ENCODE assay signal across 32 cellular contexts in genomic region chr1:119735217-119735616, GRCh38. TPM values are rescaled to one million over a fixed set of nuclear protein-coding genes. Genes with fewer than 3 reads are reported as not detected.
A peak's percentile ranks its signal among the peaks of the same experiment; 100 is the strongest.
DNase-seq lines count a peak whose midpoint lies in the region; ATAC-seq, FAIRE-seq and TF ChIP-seq lines count a peak whose summit lies in the region.
"Had no signal": no experiment of that assay in that cellular context is flagged by ENCODE, and none has a peak within 500 bp of the region (broad histone marks: within the 10 kb centered on the region; RNA-seq: fewer than 3 reads in every experiment).

No MANE protein-coding gene starts in this region.

- H4K20me1 ChIP-seq in K562 (replicated peaks; ENCODE audit: control insufficient read depth, insufficient read depth, low read length): peaks cover 57% of the 10 kb centered on the region

- no peak overlapping the region for H3K14ac ChIP-seq in trophoblast cell (ENCODE audit: low read length)

- CTCF ChIA-PET in K562 (lab: Yijun Ruan, JAX; ENCODE audit: low intra/inter-chr PET ratio): no interaction called here

- H3K27me3 ChIP-seq in K562 (ENCODE audit: control insufficient read depth in 2 of 2, insufficient read depth in 2 of 2, low read length in 2 of 2) (no peaks in the 10 kb centered on the region; a peak in 1 of 5 replicates), trophoblast cell (ENCODE audit: insufficient read depth, low read length) (no peaks in the 10 kb centered on the region)
- H3K27me3 ChIP-seq: MG63, spleen had no signal

- in situ Hi-C loops in K562 (cut with MboI): no loop called here

- no peak for ATAC-seq in K562
- ATAC-seq: activated CD4-positive, CD25-positive, alpha-beta regulatory T cell treated with anti-CD3 and anti-CD28 coated beads, Interleukin-2, amount 50 U/mL, for 24 hours; GM12878; HCT116 had no signal

- H3K9ac ChIP-seq in K562 (ENCODE audit: insufficient read depth in 1 of 2, low read depth in 2 of 2, low read length in 2 of 2) (no peak overlapping the region), kidney (ENCODE audit: low read length in 2 of 2) (no peak overlapping the region), trophoblast cell (ENCODE audit: low read length) (no peak overlapping the region)

- FAIRE-seq in K562 (lab: Jason Lieb, UNC) (no peak), kidney (lab: Jason Lieb, UNC) (no peak)
- FAIRE-seq: D721Med, GM12878, HTR-8/SVneo had no signal

- POLR2A ChIA-PET in K562 (lab: Yijun Ruan, JAX): interaction anchor here (1.2 to 2.3 kb wide), 4 partner anchors 9 to 38 kb away, joined by 4 to 7 read pairs (median 5); partner anchors contain the start of gene PHGDH

- H2BK12ac ChIP-seq in trophoblast cell (ENCODE audit: low read length): no peak overlapping the region

- H3K36me3 ChIP-seq in K562 (ENCODE audit: control insufficient read depth, insufficient read depth, low read length) (peaks cover 11% of the 10 kb centered on the region; the same call in 1 of the 3 replicates), kidney (ENCODE audit: control insufficient read depth in 1 of 2, insufficient read depth in 2 of 2, low read length in 2 of 2) (no peaks in the 10 kb centered on the region), trophoblast cell (ENCODE audit: control insufficient read depth in 1 of 2, insufficient read depth in 2 of 2, low read length in 2 of 2) (peaks cover 53 to 62% of the 10 kb centered on the region in 2 experiments)

- H4K12ac ChIP-seq in trophoblast cell (ENCODE audit: low read depth, low read length): no peak overlapping the region

- no peak overlapping the region for H3K4me3 ChIP-seq in K562
- no peak overlapping the region for H3K4me3 ChIP-seq in kidney (ENCODE audit: low read length in 2 of 2)
- H3K4me3 ChIP-seq in trophoblast cell (ENCODE audit: low read depth, low read length): no peak overlapping the region
- H3K4me3 ChIP-seq: GM12878, MG63, spleen had no signal

- no peak overlapping the region for H3K4ac ChIP-seq in trophoblast cell (ENCODE audit: low read depth, low read length)

- no peaks in the 10 kb centered on the region for H3K79me1 ChIP-seq in trophoblast cell (ENCODE audit: low read length)

- TF ChIP-seq EP300 in K562 (IDR thresholded peaks at IDR 0.05; ENCODE audit: low read length): no peak

- no peak overlapping the region for H4K8ac ChIP-seq in trophoblast cell (ENCODE audit: low read depth, low read length)

- H3K27ac ChIP-seq in K562 (ENCODE audit: extremely low read depth, low read depth, low read length): no peak overlapping the region
- H3K27ac ChIP-seq in kidney (ENCODE audit: low read depth in 2 of 2, low read length in 2 of 2): no peak overlapping the region
- H3K27ac ChIP-seq in substantia nigra (ENCODE audit: low read depth, low read length, poor library complexity, severe bottlenecking): peak overlapping the region; percentile 96
- no peak overlapping the region for H3K27ac ChIP-seq in trophoblast cell (ENCODE audit: low read depth, low read length)
- H3K27ac ChIP-seq: spleen had no signal

- no peak overlapping the region for H3K18ac ChIP-seq in trophoblast cell (ENCODE audit: low read length)

- no peak for TF ChIP-seq CTCF in K562 (IDR thresholded peaks at IDR 0.05 in 2 of 3, conservative IDR thresholded peaks at IDR 0.05 in 1 of 3; ENCODE audit: insufficient read depth in 2 of 3, low read depth in 1 of 3, low read length in 3 of 3)
- TF ChIP-seq CTCF in kidney (IDR thresholded peaks at IDR 0.05; ENCODE audit: borderline replicate concordance, extremely low read depth, insufficient read depth): no peak

- no peak for TF ChIP-seq POLR2A in K562 (conservative IDR thresholded peaks at IDR 0.05)

- H2AK5ac ChIP-seq in trophoblast cell (ENCODE audit: low read length): no peak overlapping the region

- BruUV-seq in K562 (replicated peaks; lab: Mats Ljungman, UMichigan): no TSS peak

- no peak overlapping the region for H4K91ac ChIP-seq in trophoblast cell (ENCODE audit: low read depth, low read length)

- H3K9me1 ChIP-seq in K562 (ENCODE audit: control insufficient read depth, insufficient read depth, low read length): peaks cover 9% of the 10 kb centered on the region

- DNase-seq in K562 (ENCODE audit: extremely low read depth in 1 of 4, low spot score in 3 of 4) (no peak), globus pallidus (ENCODE audit: low spot score) (peak; percentile 76), kidney (peak; percentile 61), substantia nigra (lab: John Stamatoyannopoulos, UW) (peak in 34 of 49 donors; percentile 20 to 67 (median 37)), trophoblast cell (no peak), GOT3 (lab: John Stamatoyannopoulos, UW) (no peak), DMS153 treated with DMSO at 0.1 percent for 48 hours (lab: John Stamatoyannopoulos, UW; ENCODE audit: unreplicated experiment) (no peak), EL (no peak)
- DNase-seq: activated CD4-positive, alpha-beta memory T cell treated with anti-CD3 and anti-CD28 coated beads for 36 hours; activated CD8-positive, alpha-beta memory T cell treated with anti-CD3 and anti-CD28 coated beads, Interleukin-2, amount 50 U/mL, for 4 hours; KG1; kidney glomerular epithelial cell; mesenchymal stem cell; MG63; NCI-H1417; NCI-H2081; NCI-H345; occipital lobe; retina; spleen; stimulated activated CD4-positive, alpha-beta T cell treated with anti-CD3 and anti-CD28 coated beads, Interleukin-4, amount 100 ng/mL, for 1 hour; T-helper 1 cell had no signal

- H3K23ac ChIP-seq in trophoblast cell (ENCODE audit: low read length): no peak overlapping the region

- peaks cover 11 to 14% of the 10 kb centered on the region in 2 experiments for H3K4me1 ChIP-seq in K562 (replicated peaks in 1 of 2; ENCODE audit: control insufficient read depth in 2 of 2, insufficient read depth in 2 of 2, low read length in 2 of 2)
- H3K4me1 ChIP-seq in kidney (ENCODE audit: control insufficient read depth in 1 of 2, insufficient read depth in 1 of 2, low read depth in 1 of 2, low read length in 2 of 2): peaks cover 2 to 8% of the 10 kb centered on the region in 2 donors
- peaks cover 15 to 23% of the 10 kb centered on the region in 2 experiments for H3K4me1 ChIP-seq in trophoblast cell (ENCODE audit: control insufficient read depth in 1 of 2, insufficient read depth in 2 of 2, low read length in 2 of 2)

- intact Hi-C loops in K562 (cut with micrococcal nuclease) (no loop called here), kidney (cut with DNase I) (no loop called here)

- H2AFZ ChIP-seq in K562 (ENCODE audit: low read depth, low read length): no peak overlapping the region
- no peak overlapping the region for H2AFZ ChIP-seq in trophoblast cell (ENCODE audit: insufficient read depth, low read length, poor library complexity)

- TF ChIP-seq RAD21 in K562 (CRISPR knock-in tag; conservative IDR thresholded peaks at IDR 0.05 in 1 of 2, IDR thresholded peaks at IDR 0.05 in 1 of 2): no peak

- 0 out of 2 replicates have a peak, but pooled peaks cover 6% of the 10 kb centered on the region for H3K9me3 ChIP-seq in K562 (replicated peaks; ENCODE audit: control insufficient read depth, insufficient read depth, low read depth, low read length)
- no peaks in the 10 kb centered on the region for H3K9me3 ChIP-seq in kidney (ENCODE audit: control insufficient read depth in 1 of 2, low read length in 2 of 2)
- no peaks in the 10 kb centered on the region for H3K9me3 ChIP-seq in trophoblast cell (ENCODE audit: insufficient read depth, low read depth, low read length)
- H3K9me3 ChIP-seq: MG63, spleen had no signal

- WGBS in K562 (ENCODE audit: insufficient coverage, low coverage, missing lambda C conversion rate): 64% methylated on average over 13 of the region's 14 CpGs
- no CpG with 5 or more reads among the region's 14 CpGs for WGBS in trophoblast cell (ENCODE audit: extremely low coverage, insufficient coverage, insufficient read length)

- no peak overlapping the region for H2BK5ac ChIP-seq in trophoblast cell (ENCODE audit: low read depth, low read length, poor library complexity)

- H3K4me2 ChIP-seq in K562 (ENCODE audit: insufficient read depth, low read length): no peak overlapping the region
- H3K4me2 ChIP-seq in trophoblast cell (ENCODE audit: low read length): no peak overlapping the region

- no peak overlapping the region for H2BK120ac ChIP-seq in trophoblast cell (ENCODE audit: insufficient read depth, low read length, poor library complexity)

- no peaks in the 10 kb centered on the region for H3K79me2 ChIP-seq in K562 (ENCODE audit: control insufficient read depth, insufficient read depth, low read length)
- no peaks in the 10 kb centered on the region for H3K79me2 ChIP-seq in trophoblast cell (ENCODE audit: control insufficient read depth, insufficient read depth, low read length, poor library complexity)

RNA-seq across cellular contexts. Expression of gene PHGDH, which starts 23.5 kb away (rescaled TPM):
- 36.0 and 39.7 TPM in 2 replicates for total RNA-seq in K562 (2011; cell fraction: chromatin; rRNA removed; ENCODE audit: low replicate concordance)
- total RNA-seq in K562 (2011; cell fraction: nucleolus; rRNA removed): 29.1 and 29.2 TPM in 2 replicates
- total RNA-seq in K562 (2011; cell fraction: nucleoplasm; rRNA removed): 31.7 TPM in 2 replicates
- total RNA-seq in K562 (2014; rRNA removed) (59.3 and 65.5 TPM in 2 replicates), K562 (2014; rRNA removed; fragmentation: Illumina TruSeq; extraction: Trizol) (36.2 and 36.8 TPM in 2 replicates), K562 (2015; rRNA removed; fragmentation: Illumina TruSeq; extraction: Trizol) (12.1 and 12.9 TPM in 2 replicates), K562 (2021) (61.6 and 78.8 TPM in 2 replicates), kidney (71.9 TPM)
- polyA plus RNA-seq in K562 (2011; rRNA removed) (6.7 and 25.1 TPM in 2 replicates), K562 (2014; fragmentation: Illumina TruSeq; extraction: Trizol) (57.9 and 63.6 TPM in 2 replicates), K562 (2014; fragmentation: Nextera tagmentation; extraction: Ambion mirVana) (10 to 100 TPM in 1 of 2 experiments, 1 to 10 TPM in 1; 8.6 to 14.7 TPM), K562 (2014; rRNA removed) (71.5 and 84.2 TPM in 2 replicates), kidney (ENCODE audit: insufficient read depth, low read depth, low replicate concordance) (126 TPM)
- polyA plus RNA-seq in K562 (2011; cell fraction: cytosol; rRNA removed): 7.6 and 14.9 TPM in 2 replicates
- 12.3 and 25.6 TPM in 2 replicates for polyA plus RNA-seq in K562 (2011; cell fraction: nucleus; rRNA removed)
- 40.8 and 809 TPM in 2 replicates for polyA plus RNA-seq in K562 (2012)
- 11.2 and 33.6 TPM in 2 replicates for polyA minus RNA-seq in K562 (2011; rRNA and poly(A)+ RNA removed)
- polyA minus RNA-seq in K562 (2011; cell fraction: cytosol; rRNA and poly(A)+ RNA removed): 5.7 and 28.2 TPM in 2 replicates
- polyA minus RNA-seq in K562 (2011; cell fraction: nucleus; rRNA and poly(A)+ RNA removed): 7.8 and 23.7 TPM in 2 replicates
- 111 and 114 TPM in 2 replicates for polyA plus RNA-seq in trophoblast cell (2013)

RNA-seq across cellular contexts. Expression of gene HMGCS2, which starts 33.5 kb away (rescaled TPM):
- not detected in 2 replicates for total RNA-seq in K562 (2011; cell fraction: chromatin; rRNA removed; ENCODE audit: low replicate concordance)
- not detected in 2 replicates for total RNA-seq in K562 (2011; cell fraction: nucleolus; rRNA removed)
- total RNA-seq in K562 (2011; cell fraction: nucleoplasm; rRNA removed): not detected in 2 replicates
- not detected in 2 replicates for total RNA-seq in K562 (2014; rRNA removed)
- total RNA-seq in K562 (2014; rRNA removed; fragmentation: Illumina TruSeq; extraction: Trizol): not detected in 2 replicates
- not detected in 2 replicates for total RNA-seq in K562 (2015; rRNA removed; fragmentation: Illumina TruSeq; extraction: Trizol)
- 0.13 and 0.18 TPM in 2 replicates for total RNA-seq in K562 (2021)
- not detected in 2 replicates for polyA plus RNA-seq in K562 (2011; rRNA removed)
- polyA plus RNA-seq in K562 (2011; cell fraction: cytosol; rRNA removed): not detected in 2 replicates
- polyA plus RNA-seq in K562 (2011; cell fraction: nucleus; rRNA removed): not detected in 2 replicates
- polyA plus RNA-seq in K562 (2012): not detected in 2 replicates
- not detected in 2 replicates for polyA plus RNA-seq in K562 (2014; fragmentation: Illumina TruSeq; extraction: Trizol)
- not detected for polyA plus RNA-seq in K562 (2014; fragmentation: Nextera tagmentation; extraction: Ambion mirVana)
- polyA plus RNA-seq in K562 (2014; rRNA removed): not detected in 2 replicates
- polyA minus RNA-seq in K562 (2011; rRNA and poly(A)+ RNA removed): not detected in 2 replicates
- polyA minus RNA-seq in K562 (2011; cell fraction: cytosol; rRNA and poly(A)+ RNA removed): not detected in 2 replicates
- polyA minus RNA-seq in K562 (2011; cell fraction: nucleus; rRNA and poly(A)+ RNA removed): not detected in 2 replicates
- total RNA-seq in kidney: 3.9 TPM
- 163 TPM for polyA plus RNA-seq in kidney (ENCODE audit: insufficient read depth, low read depth, low replicate concordance)
- polyA plus RNA-seq in trophoblast cell (2013): 0.07 TPM in 1 of 2 replicates, not detected in the other
- total RNA-seq: activated CD4-positive, alpha-beta memory T cell treated with anti-CD3 and anti-CD28 coated beads for 36 hours; activated T-helper 2 cell treated with anti-CD3 and anti-CD28 coated beads, Interferon-gamma antibody, Interleukin-2, Interleukin-4, amounts not matched to agents 10 μg/mL and 5 μg/mL and 100 μg/mL, durations not matched to agents 14 hours and 24 hours and 36 hours; dermis microvascular lymphatic vessel endothelial cell; glomerular endothelial cell; occipital lobe; RPMI7951; spleen had no signal
- polyA plus RNA-seq: CD14-positive monocyte, GM12878 had no signal

Comparison
In these comparisons a context has a peak if more than half of its experiments do, and no peak if none do; other contexts are left out.
1. DNase-seq: peak in globus pallidus (single experiment), kidney (single experiment) and substantia nigra (34 of 49); none in K562 (0 of 4), trophoblast cell (0 of 2), GOT3 (single experiment), DMS153 treated with DMSO at 0.1 percent for 48 hours (single experiment) and EL (single experiment).